In the genomic region with DNA sequence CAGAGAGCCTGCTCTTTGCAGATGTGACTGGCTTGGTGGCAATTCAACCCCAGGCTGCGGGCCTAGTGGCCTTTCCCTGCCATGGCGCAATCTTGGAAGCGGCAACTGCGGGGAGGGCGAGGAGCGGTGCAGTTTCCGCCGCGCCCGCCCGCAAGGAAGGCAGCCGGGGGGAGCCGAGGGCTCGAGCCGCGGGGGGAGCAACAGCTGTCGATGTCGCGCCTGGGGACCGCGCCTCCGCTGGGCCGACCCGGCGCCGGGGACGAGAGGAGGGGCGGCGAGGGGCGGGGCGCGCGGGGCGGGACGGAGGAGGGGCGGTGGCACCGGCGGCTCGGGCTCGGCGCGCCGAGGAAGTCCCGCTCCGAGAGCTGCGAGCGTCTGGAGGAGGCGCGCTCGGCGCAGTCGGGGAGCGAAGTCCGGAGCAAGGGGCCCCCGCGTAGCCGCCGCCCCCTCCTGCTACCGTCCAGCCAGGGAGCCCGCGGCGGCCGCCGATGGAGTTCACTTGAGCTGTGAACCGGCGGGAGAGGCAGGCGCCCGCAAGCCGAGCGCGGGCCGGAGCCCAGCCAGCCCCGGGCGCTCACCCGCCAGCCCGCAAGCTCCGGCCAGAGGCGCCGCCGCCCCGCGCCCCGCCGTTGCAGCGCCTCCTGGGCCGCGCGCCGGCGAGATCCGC, we compare ENCODE assay signal across 8 cellular contexts.
DNase-seq lines count a peak whose midpoint lies in the region; ATAC-seq, FAIRE-seq and TF ChIP-seq lines count a peak whose summit lies in the region.

No MANE protein-coding gene starts in this region.

- no peak; the same call in 1 of the 2 replicates for TF ChIP-seq CTCF in 22Rv1 (IDR thresholded peaks at IDR 0.05)
- TF ChIP-seq CTCF in fibroblast of mammary gland (conservative IDR thresholded peaks at IDR 0.05; ENCODE audit: control insufficient read depth, insufficient read depth, low read depth, low read length), result no peak
- TF ChIP-seq CTCF in nephron progenitor cell (IDR thresholded peaks at IDR 0.05), result no peak
- TF ChIP-seq CTCF in tibial artery (IDR thresholded peaks at IDR 0.05), result peak; percentile 18 to 45

- DNase-seq in GM18507 (ENCODE audit: extremely low spot score, insufficient read length, low read depth) (peak; percentile 48), NCI-H524 treated with DMSO at 0.1 percent for 48 hours (lab: John Stamatoyannopoulos, UW) (peak; percentile 27), fibroblast of mammary gland (ENCODE audit: low read depth) (peak; percentile 46), nephron progenitor cell (peak; percentile 86), tibial artery (peak; percentile 70 to 88)
- peak; percentile 70 for DNase-seq in activated T-cell treated with anti-CD3 and anti-CD28 coated beads, Interleukin-2, amount 50 U/mL, for 24 hours

- no peaks in the 10 kb centered on the region for H3K36me3 ChIP-seq in tibial artery

- intact Hi-C loops in tibial artery (cut with DNase I; ENCODE audit: low total_unique reads), result no loop called here

- H3K4me1 Mint-ChIP-seq in activated T-cell treated with anti-CD3 and anti-CD28 coated beads, Interleukin-2, amount 50 U/mL, for 24 hours (ENCODE audit: low read depth), result peaks cover 19% of the 10 kb centered on the region
- H3K4me1 Mint-ChIP-seq in nephron progenitor cell, result peaks cover 9% of the 10 kb centered on the region

- peak overlapping the region; percentile 58 for H3K4me3 Mint-ChIP-seq in activated T-cell treated with anti-CD3 and anti-CD28 coated beads, Interleukin-2, amount 50 U/mL, for 24 hours
- H3K4me3 Mint-ChIP-seq in nephron progenitor cell, result peak overlapping the region; percentile 85

- H3K27ac Mint-ChIP-seq in activated T-cell treated with anti-CD3 and anti-CD28 coated beads, Interleukin-2, amount 50 U/mL, for 24 hours, result no peak overlapping the region
- peak overlapping the region; percentile 57 for H3K27ac Mint-ChIP-seq in nephron progenitor cell

- no peaks in the 10 kb centered on the region for H3K9me3 Mint-ChIP-seq in activated T-cell treated with anti-CD3 and anti-CD28 coated beads, Interleukin-2, amount 50 U/mL, for 24 hours
- H3K9me3 Mint-ChIP-seq in nephron progenitor cell, result no peaks in the 10 kb centered on the region

- no peaks in the 10 kb centered on the region for H3K9me3 ChIP-seq in tibial artery

- no peaks in the 10 kb centered on the region for H3K27me3 ChIP-seq in tibial artery

- ATAC-seq in HG03097 (IDR thresholded peaks at IDR 0.05; ENCODE audit: low FRiP score, unreplicated experiment), result peak; percentile 52

- H3K4me3 ChIP-seq in fibroblast of mammary gland (ENCODE audit: control insufficient read depth, low read depth, low read length) (peak overlapping the region; percentile 35), tibial artery (peak overlapping the region; percentile 83 to 93)

- peak; percentile 64 for FAIRE-seq in GM18507 (lab: Jason Lieb, UNC)

- H3K27me3 Mint-ChIP-seq in activated T-cell treated with anti-CD3 and anti-CD28 coated beads, Interleukin-2, amount 50 U/mL, for 24 hours, result peaks cover 55% of the 10 kb centered on the region
- peaks cover 11% of the 10 kb centered on the region for H3K27me3 Mint-ChIP-seq in nephron progenitor cell (ENCODE audit: low read depth, poor library complexity)

- peaks cover 0 to 25% (median 12%) of the 10 kb centered on the region in 4 donors for H3K4me1 ChIP-seq in tibial artery

- H3K36me3 Mint-ChIP-seq in activated T-cell treated with anti-CD3 and anti-CD28 coated beads, Interleukin-2, amount 50 U/mL, for 24 hours (ENCODE audit: low read depth), result peaks cover 3% of the 10 kb centered on the region
- H3K36me3 Mint-ChIP-seq in nephron progenitor cell (ENCODE audit: low read depth), result peaks cover 4% of the 10 kb centered on the region

- H3K27ac ChIP-seq in 22Rv1 (peak overlapping the region; percentile 37; the same call in 1 of the 2 replicates), tibial artery (peak overlapping the region; percentile 87 to 88)

Comparison
In these comparisons a context has a peak if more than half of its experiments do, and no peak if none do; other contexts are left out.
1. Peak in every context shown above with its lines: DNase-seq, ATAC-seq, H3K4me3 ChIP-seq and H3K27ac ChIP-seq.
2. CTCF ChIP-seq: peak in tibial artery (2 of 2); none in 22Rv1 (single experiment), fibroblast of mammary gland (single experiment) and nephron progenitor cell (single experiment).
3. DNase-seq: peak in every context shown above with its lines; median percentile 86 in nephron progenitor cell; 79 in tibial artery; 70 in activated T-cell treated with anti-CD3 and anti-CD28 coated beads, Interleukin-2, amount 50 U/mL, for 24 hours; 48 in GM18507; 46 in fibroblast of mammary gland; 27 in NCI-H524 treated with DMSO at 0.1 percent for 48 hours.